20 cellular contexts compared by ENCODE assay signal in the genomic region with DNA sequence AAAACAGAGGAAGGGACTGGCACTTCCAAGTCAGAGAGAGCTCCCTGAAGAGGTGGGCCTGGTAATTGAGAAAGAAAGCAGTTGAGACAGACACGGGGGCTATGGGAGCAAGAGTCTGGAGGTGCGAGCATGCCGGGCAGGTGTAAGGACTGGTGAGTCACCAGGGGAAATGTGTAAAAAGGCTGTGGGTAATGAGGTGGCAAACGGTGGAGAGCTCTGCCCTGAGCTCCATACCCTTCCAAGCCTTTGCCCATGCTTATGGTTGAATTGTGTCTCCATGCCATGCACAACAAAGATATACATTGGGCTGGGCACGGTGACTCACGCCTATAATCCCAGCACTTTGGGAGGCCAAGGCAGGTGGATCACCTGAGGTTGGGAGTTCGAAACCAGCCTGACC. TPM values are rescaled to one million over a fixed set of nuclear protein-coding genes. Genes with fewer than 3 reads are reported as not detected.
DNase-seq lines count a peak whose midpoint lies in the region; ATAC-seq, FAIRE-seq and TF ChIP-seq lines count a peak whose summit lies in the region.
"Had no signal": no experiment of that assay in that cellular context is flagged by ENCODE, and none has a peak within 500 bp of the region (broad histone marks: within the 10 kb centered on the region; RNA-seq: fewer than 3 reads in every experiment).

No MANE protein-coding gene starts in this region.

- no peak overlapping the region for H4K5ac ChIP-seq in mesendoderm (ENCODE audit: low read length)

- peak; percentile 30 for DNase-seq in Daoy (ENCODE audit: low read depth)
- DNase-seq in astrocyte (ENCODE audit: low read depth) = no peak
- DNase-seq in mesendoderm = no peak
- no peak for DNase-seq in dermis blood vessel endothelial cell
- DNase-seq in MM.1S = no peak
- DNase-seq in T-helper 1 cell = no peak
- DNase-seq: AML-193, cortex of kidney, Karpas-422, NCI-H1417 treated with DMSO at 0.1 percent for 48 hours, NCI-H2227 treated with DMSO at 0.1 percent for 48 hours, nephron progenitor cell, WERI-Rb-1 had no signal

- no peaks in the 10 kb centered on the region for H3K79me1 ChIP-seq in mesendoderm (ENCODE audit: low read length)

- H3K18ac ChIP-seq in mesendoderm (ENCODE audit: low read length) = peak overlapping the region; percentile 46

- H3K4me3 ChIP-seq in astrocyte (ENCODE audit: insufficient read depth, low read depth, low read length) (no peak overlapping the region), mesendoderm (ENCODE audit: low read length) (no peak overlapping the region), MM.1S (ENCODE audit: low read length) (no peak overlapping the region)
- H3K4me3 ChIP-seq: tibial artery had no signal

- no peak for FAIRE-seq in astrocyte (lab: Jason Lieb, UNC)
- FAIRE-seq: GM12892 had no signal

- peak overlapping the region; percentile 57 for H3K4me3 Mint-ChIP-seq in astrocyte (ENCODE audit: unreplicated experiment)
- H3K4me3 Mint-ChIP-seq: nephron progenitor cell; stimulated activated memory B cell treated with anti-CD40 and anti-IgM and Interleukin-4, amounts not matched to agents 10 μg/mL and 1 μg/mL and 100 μg/mL, for 72 hours; T-helper 1 cell treated with Interleukin-12 subunit alpha and Interleukin-12 subunit beta and Interleukin-4 antibody, amounts not matched to agents 30 μg/mL and 1 μg/mL, for 36 hours had no signal

- H3K4me1 ChIP-seq in astrocyte (ENCODE audit: insufficient read depth, low read length) (peaks cover 51% of the 10 kb centered on the region), mesendoderm (ENCODE audit: control insufficient read depth, low read depth, low read length) (peaks cover 26% of the 10 kb centered on the region), MM.1S (ENCODE audit: low read length) (peaks cover 12% of the 10 kb centered on the region)

- H3K9me3 ChIP-seq in astrocyte (ENCODE audit: insufficient read depth, low read depth, low read length) (no peaks in the 10 kb centered on the region), MM.1S (replicated peaks; ENCODE audit: insufficient read depth, low read length) (no peaks in the 10 kb centered on the region)
- H3K9me3 ChIP-seq: tibial artery had no signal

- peak overlapping the region; percentile 14 for H2BK120ac ChIP-seq in mesendoderm (ENCODE audit: low read depth, low read length)

- H3K27me3 Mint-ChIP-seq in astrocyte (ENCODE audit: low read depth, unreplicated experiment) = no peaks in the 10 kb centered on the region
- H3K27me3 Mint-ChIP-seq: stimulated activated memory B cell treated with anti-CD40 and anti-IgM and Interleukin-4, amounts not matched to agents 10 μg/mL and 1 μg/mL and 100 μg/mL, for 72 hours had no signal

- peaks cover 46% of the 10 kb centered on the region for H3K4me1 Mint-ChIP-seq in astrocyte (ENCODE audit: low read depth, unreplicated experiment)

- H3K27me3 ChIP-seq in astrocyte (ENCODE audit: insufficient read depth, low read length) (no peaks in the 10 kb centered on the region), mesendoderm (ENCODE audit: insufficient read depth, low read length, poor library complexity) (no peaks in the 10 kb centered on the region), MM.1S (replicated peaks; ENCODE audit: insufficient read depth, low read length) (no peaks in the 10 kb centered on the region)
- H3K27me3 ChIP-seq: tibial artery had no signal

- no peaks in the 10 kb centered on the region for H3K79me2 ChIP-seq in astrocyte (ENCODE audit: insufficient read depth, low read length)
- H3K79me2 ChIP-seq in mesendoderm (ENCODE audit: control insufficient read depth, insufficient read depth, low read length) = no peaks in the 10 kb centered on the region
- no peaks in the 10 kb centered on the region for H3K79me2 ChIP-seq in MM.1S (ENCODE audit: low read length)

- H3K9ac ChIP-seq in astrocyte (ENCODE audit: low read length) (no peak overlapping the region), mesendoderm (ENCODE audit: low read length) (no peak overlapping the region), MM.1S (ENCODE audit: low read length) (no peak overlapping the region)

- no peak for ATAC-seq in HG03108 (IDR thresholded peaks at IDR 0.05; ENCODE audit: unreplicated experiment)
- ATAC-seq: stimulated activated memory B cell treated with anti-CD40 and anti-IgM and Interleukin-4, amounts not matched to agents 10 μg/mL and 1 μg/mL and 100 μg/mL, for 72 hours had no signal

- H3K9me3 Mint-ChIP-seq in astrocyte (ENCODE audit: unreplicated experiment) = no peaks in the 10 kb centered on the region
- H3K9me3 Mint-ChIP-seq: activated T-helper 2 cell treated with anti-CD3 and anti-CD28 coated beads, Interferon-gamma antibody, Interleukin-2, Interleukin-4, amounts not matched to agents 10 μg/mL and 5 μg/mL and 100 μg/mL, durations not matched to agents 14 hours and 24 hours and 36 hours; nephron progenitor cell; stimulated activated memory B cell treated with anti-CD40 and anti-IgM and Interleukin-4, amounts not matched to agents 10 μg/mL and 1 μg/mL and 100 μg/mL, for 72 hours; T-helper 1 cell treated with Interleukin-12 subunit alpha and Interleukin-12 subunit beta and Interleukin-4 antibody, amounts not matched to agents 30 μg/mL and 1 μg/mL, for 36 hours had no signal

- H2BK5ac ChIP-seq in mesendoderm (ENCODE audit: low read length) = no peak overlapping the region

- peaks cover 6% of the 10 kb centered on the region; the same call in 1 of the 2 replicates for H3F3A ChIP-seq in MM.1S (ENCODE audit: insufficient read depth, low read length)

- no peak overlapping the region for H3K4me2 ChIP-seq in astrocyte (ENCODE audit: low read length)
- H3K4me2 ChIP-seq in mesendoderm (ENCODE audit: low read length) = no peak overlapping the region
- no peak overlapping the region for H3K4me2 ChIP-seq in MM.1S (ENCODE audit: low read depth, low read length)

- H2AFZ ChIP-seq in astrocyte (ENCODE audit: low read depth, low read length) (no peak overlapping the region), MM.1S (ENCODE audit: low read length) (no peak overlapping the region)

- H3K27ac Mint-ChIP-seq in astrocyte (ENCODE audit: unreplicated experiment) = no peak overlapping the region
- H3K27ac Mint-ChIP-seq: activated T-helper 2 cell treated with anti-CD3 and anti-CD28 coated beads, Interferon-gamma antibody, Interleukin-2, Interleukin-4, amounts not matched to agents 10 μg/mL and 5 μg/mL and 100 μg/mL, durations not matched to agents 14 hours and 24 hours and 36 hours; nephron progenitor cell; stimulated activated memory B cell treated with anti-CD40 and anti-IgM and Interleukin-4, amounts not matched to agents 10 μg/mL and 1 μg/mL and 100 μg/mL, for 72 hours; T-helper 1 cell treated with Interleukin-12 subunit alpha and Interleukin-12 subunit beta and Interleukin-4 antibody, amounts not matched to agents 30 μg/mL and 1 μg/mL, for 36 hours had no signal

- TF ChIP-seq CTCF in C4-2B (conservative IDR thresholded peaks at IDR 0.05) = no peak
- no peak for TF ChIP-seq CTCF in astrocyte (IDR thresholded peaks at IDR 0.05; ENCODE audit: insufficient read depth, low read depth, low read length)
- TF ChIP-seq CTCF in MM.1S (IDR thresholded peaks at IDR 0.05; ENCODE audit: low read length) = no peak

- no peak overlapping the region for H2AK5ac ChIP-seq in mesendoderm (ENCODE audit: low read length)

- H3K9me2 ChIP-seq in MM.1S (replicated peaks; ENCODE audit: insufficient read depth, low read length) = no peaks in the 10 kb centered on the region

- WGBS in mesendoderm (ENCODE audit: extremely low coverage, insufficient coverage, low lambda C conversion rate) = no CpG with 5 or more reads among the region's 7 CpGs

- no peaks in the 10 kb centered on the region for H3K36me3 Mint-ChIP-seq in astrocyte (ENCODE audit: low read depth, unreplicated experiment)
- H3K36me3 Mint-ChIP-seq: stimulated activated memory B cell treated with anti-CD40 and anti-IgM and Interleukin-4, amounts not matched to agents 10 μg/mL and 1 μg/mL and 100 μg/mL, for 72 hours had no signal

- peak overlapping the region; percentile 19 for H2BK15ac ChIP-seq in mesendoderm (replicated peaks; ENCODE audit: low read depth)

- H3K27ac ChIP-seq in C4-2B (peak overlapping the region; percentile 58; the same call in 1 of the 2 replicates), astrocyte (ENCODE audit: low read depth, low read length) (no peak overlapping the region), mesendoderm (ENCODE audit: low read depth, low read length) (no peak overlapping the region), MM.1S (ENCODE audit: low read length) (no peak overlapping the region)
- H3K27ac ChIP-seq: tibial artery had no signal

- H3K56ac ChIP-seq in mesendoderm (ENCODE audit: low read length) = peak overlapping the region; percentile 52

- no peak overlapping the region for H3K4ac ChIP-seq in mesendoderm (ENCODE audit: low read depth, low read length)

- H4K20me1 ChIP-seq in astrocyte (ENCODE audit: insufficient read depth, low read length) (no peaks in the 10 kb centered on the region), MM.1S (ENCODE audit: insufficient read depth, low read length) (no peaks in the 10 kb centered on the region)

- H3K23ac ChIP-seq in mesendoderm (ENCODE audit: low read length) = no peak overlapping the region

- no peak overlapping the region for H4K8ac ChIP-seq in mesendoderm (ENCODE audit: low read depth, low read length)

- H3K36me3 ChIP-seq in astrocyte (ENCODE audit: insufficient read depth, low read length) (no peaks in the 10 kb centered on the region), mesendoderm (ENCODE audit: control insufficient read depth, insufficient read depth, low read length) (no peaks in the 10 kb centered on the region), MM.1S (replicated peaks; ENCODE audit: insufficient read depth, low read length) (no peaks in the 10 kb centered on the region)
- H3K36me3 ChIP-seq: tibial artery, WERI-Rb-1 had no signal

RNA-seq across cellular contexts. Expression of a gene that starts 18.0 kb away (rescaled TPM):
- total RNA-seq in Daoy (2014; rRNA removed; shearing (Covaris generic)) = 10.9 and 21.1 TPM in 2 replicates
- total RNA-seq in astrocyte = 25.3 and 30.3 TPM in 2 replicates
- polyA plus RNA-seq in mesendoderm (2013, experiment 1 of 2) = 36.2 TPM
- polyA plus RNA-seq in mesendoderm (2013, experiment 2 of 2) = 36.7 TPM
- total RNA-seq in dermis blood vessel endothelial cell = 23.3 and 31.7 TPM in 2 replicates
